Comparison of ENCODE assay signal across 9 cellular contexts in the genomic region with DNA sequence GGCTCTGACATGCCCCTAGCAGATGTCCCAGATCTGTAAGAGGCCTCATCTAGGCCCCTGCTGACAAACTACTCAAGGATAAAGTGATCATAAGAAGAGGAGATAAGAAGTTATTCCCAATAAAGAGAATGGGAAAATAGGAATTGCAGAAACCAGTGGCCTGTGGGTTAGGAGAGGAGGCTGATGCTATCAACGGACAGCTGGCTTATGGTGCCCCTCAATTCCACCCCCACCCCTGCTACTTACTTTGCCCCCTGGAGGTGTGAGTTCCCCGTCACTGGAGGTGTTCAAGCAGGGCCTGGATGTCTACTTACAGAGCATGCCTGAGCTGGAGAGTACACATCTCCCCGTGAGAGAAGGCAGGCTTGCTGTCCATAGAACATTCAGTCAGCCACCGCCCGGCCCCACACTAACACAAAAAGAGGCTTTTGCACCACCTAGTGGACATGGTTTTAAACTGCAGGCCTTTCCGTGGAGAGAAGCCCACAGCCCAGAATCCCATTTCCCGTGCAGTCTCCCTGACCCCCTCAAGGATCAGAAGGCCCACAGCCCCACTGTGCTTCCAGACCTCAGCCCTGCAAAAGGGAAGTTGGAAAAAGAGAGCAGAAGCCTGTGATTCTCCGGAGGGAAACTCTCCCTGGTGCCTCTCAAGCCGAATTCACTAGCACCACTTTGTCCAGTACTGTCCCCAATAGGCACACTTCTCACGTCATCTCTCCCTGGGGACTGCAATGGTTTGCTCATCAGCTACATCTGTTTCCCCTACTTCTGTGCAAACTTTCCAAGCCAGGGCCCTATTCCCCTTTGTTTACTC. TPM values are rescaled to one million over a fixed set of nuclear protein-coding genes. Genes with fewer than 3 reads are reported as not detected.
DNase-seq lines count a peak whose midpoint lies in the region; ATAC-seq, FAIRE-seq and TF ChIP-seq lines count a peak whose summit lies in the region.
"Had no signal": no experiment of that assay in that cellular context is flagged by ENCODE, and none has a peak within 500 bp of the region (broad histone marks: within the 10 kb centered on the region; RNA-seq: fewer than 3 reads in every experiment).

No MANE protein-coding gene starts in this region.

- FAIRE-seq in frontal cortex (lab: Jason Lieb, UNC) = no peak
- no peak for FAIRE-seq in pancreas (lab: Jason Lieb, UNC)

- TF ChIP-seq EP300 in tibial nerve (IDR thresholded peaks at IDR 0.05) = peak in 1 of 2 donors; percentile 41

- DNase-seq in ACHN = peak; percentile 69
- peak; percentile 92 for DNase-seq in NB4 (ENCODE audit: low read depth)
- peak; percentile 70 to 79 for DNase-seq in SJSA1 (ENCODE audit: low read depth in 1 of 2, low spot score in 2 of 2)
- DNase-seq in activated gamma-delta T cell treated with anti-CD3 and anti-CD28 coated beads, Interleukin-2, amount 50 U/mL, for 16 hours (ENCODE audit: low read depth) = peak; percentile 49
- DNase-seq in frontal cortex (ENCODE audit: low spot score in 2 of 2) = peak; percentile 78 to 79
- peak; percentile 58 to 84 (median 78) for DNase-seq in pancreas
- DNase-seq in tibial nerve (ENCODE audit: low spot score in 2 of 2) = peak; percentile 84 to 89

- peak; percentile 46 for ATAC-seq in GM18909 (IDR thresholded peaks at IDR 0.05; ENCODE audit: poor library complexity, unreplicated experiment)
- ATAC-seq in pancreas = peak; percentile 79 to 94 (median 88)

- H3K4me3 ChIP-seq in NB4 (ENCODE audit: low read depth, low read length) = peak overlapping the region; percentile 47
- H3K4me3 ChIP-seq in SJSA1 = no peak overlapping the region
- H3K4me3 ChIP-seq in pancreas = no peak overlapping the region
- H3K4me3 ChIP-seq in tibial nerve = peak overlapping the region in 2 of 4 donors; percentile 2 to 6

- peak; percentile 80 for TF ChIP-seq CTCF in NB4 (IDR thresholded peaks at IDR 0.05; ENCODE audit: low read depth, low read length)
- TF ChIP-seq CTCF in pancreas (IDR thresholded peaks at IDR 0.05) = peak; percentile 67 to 73 (median 70)
- TF ChIP-seq CTCF in tibial nerve (IDR thresholded peaks at IDR 0.05) = peak; percentile 80 to 95 (median 86)

- intact Hi-C loops in pancreas (cut with DNase I) = loop anchor here in 2 of 3 donors (5.0 to 10.0 kb wide), 2 partner anchors 56 to 58 kb away; no protein-coding TSS in a partner anchor

- in situ Hi-C loops in ACHN (cut with HindIII; ENCODE audit: low pct_ligation_motif_present, low pct_unique_long_range_greater_than_20kb, low sequenced_read_pairs) = no loop called here

- H3K9me3 ChIP-seq in SJSA1 (replicated peaks) (no peaks in the 10 kb centered on the region), pancreas (no peaks in the 10 kb centered on the region), tibial nerve (no peaks in the 10 kb centered on the region)

- no peaks in the 10 kb centered on the region for H3K27me3 ChIP-seq in SJSA1 (replicated peaks)
- no peaks in the 10 kb centered on the region for H3K27me3 ChIP-seq in pancreas
- no peaks in the 10 kb centered on the region for H3K27me3 ChIP-seq in tibial nerve

- WGBS in pancreas, 2 donors = 18 to 19% methylated on average over 10 of the region's 10 CpGs
- 11 to 13% methylated on average over 10 of the region's 10 CpGs for WGBS in tibial nerve, 2 donors

- peaks cover 32% of the 10 kb centered on the region for H3K4me1 ChIP-seq in SJSA1 (replicated peaks)
- peaks cover 0 to 42% (median 0%) of the 10 kb centered on the region in 3 donors for H3K4me1 ChIP-seq in pancreas
- H3K4me1 ChIP-seq in tibial nerve = peaks cover 0 to 38% (median 26%) of the 10 kb centered on the region in 4 donors

- H3K36me3 ChIP-seq in SJSA1 (no peaks in the 10 kb centered on the region), pancreas (no peaks in the 10 kb centered on the region), tibial nerve (peaks cover 0 to 7% (median 0%) of the 10 kb centered on the region in 3 donors)

- TF ChIP-seq POLR2A in NB4 (IDR thresholded peaks at IDR 0.05; ENCODE audit: extremely low read depth, insufficient read length) = no peak
- no peak for TF ChIP-seq POLR2A in tibial nerve (IDR thresholded peaks at IDR 0.05)

- H3K27ac ChIP-seq in SJSA1 = no peak overlapping the region
- H3K27ac ChIP-seq in pancreas = peak overlapping the region in 1 of 4 donors; percentile 83
- H3K27ac ChIP-seq in tibial nerve = peak overlapping the region; percentile 55 to 89 (median 86)

RNA-seq across cellular contexts. Expression of gene BNIP5, which starts 23.8 kb away (rescaled TPM):
- not detected in 2 replicates for total RNA-seq in SJSA1 (2014; rRNA removed; shearing (Covaris generic))
- total RNA-seq in frontal cortex (under 0.01 TPM), pancreas (10 to 100 TPM in 2 of 6 donors, under 1 TPM in 4; 0.13 to 37.5 (median 0.38) TPM), tibial nerve (not detected)
- polyA plus RNA-seq in pancreas = 1 to 10 TPM in 1 of 2 donors, under 1 TPM in 1; 0.12 to 1.1 TPM
- total RNA-seq: subcutaneous adipose tissue had no signal

RNA-seq across cellular contexts. Expression of gene ETV7, which starts 27.0 kb away (rescaled TPM):
- 2.0 TPM in 1 of 2 replicates, not detected in the other for total RNA-seq in SJSA1 (2014; rRNA removed; shearing (Covaris generic))
- not detected for total RNA-seq in frontal cortex
- 1 to 10 TPM in 2 of 6 donors, under 1 TPM in 4; 0.16 to 4.6 (median 0.47) TPM for total RNA-seq in pancreas
- 1 to 10 TPM; 1.7 to 2.2 TPM for polyA plus RNA-seq in pancreas
- 1 to 10 TPM in 3 of 4 donors, under 1 TPM in 1; 0.60 to 9.2 (median 2.9) TPM for total RNA-seq in tibial nerve
